ENCODE assay signal across 15 cellular contexts in the genomic region with DNA sequence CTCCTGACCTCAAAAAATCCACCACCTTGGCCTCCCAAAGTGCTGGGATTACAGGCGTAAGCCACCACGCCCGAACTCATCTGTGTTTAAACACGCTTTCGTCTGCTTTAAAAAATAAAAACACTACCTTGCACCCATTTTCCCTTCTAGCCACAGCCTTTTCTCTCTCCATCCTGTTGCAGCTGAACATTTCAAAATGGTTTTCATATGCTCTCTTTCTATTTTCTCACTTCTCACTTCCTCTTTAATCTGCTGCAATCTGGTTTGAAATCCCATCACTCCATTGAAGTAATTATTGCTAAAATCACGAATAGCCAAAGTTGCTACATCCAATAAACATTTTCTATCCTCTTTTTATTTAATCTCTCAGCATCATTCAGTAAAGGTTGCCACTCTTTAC.
DNase-seq lines count a peak whose midpoint lies in the region; ATAC-seq and TF ChIP-seq lines count a peak whose summit lies in the region.
"Had no signal": no experiment of that assay in that cellular context is flagged by ENCODE, and none has a peak within 500 bp of the region (broad histone marks: within the 10 kb centered on the region; RNA-seq: fewer than 3 reads in every experiment).

No MANE protein-coding gene starts in this region.

- H3K9me3 Mint-ChIP-seq in T-cell (no peaks in the 10 kb centered on the region), WTC11 (no peaks in the 10 kb centered on the region)
- H3K9me3 Mint-ChIP-seq in stimulated activated naive CD8-positive, alpha-beta T cell treated with anti-CD3 and anti-CD28 coated beads, Interleukin-15, amount 100 ng/mL, for 72 hours = no peaks in the 10 kb centered on the region
- H3K9me3 Mint-ChIP-seq: activated T-helper 2 cell treated with anti-CD3 and anti-CD28 coated beads, Interferon-gamma antibody, Interleukin-2, Interleukin-4, amounts not matched to agents 10 μg/mL and 5 μg/mL and 100 μg/mL, durations not matched to agents 14 hours and 24 hours and 36 hours had no signal

- peak; percentile 46 to 75 for DNase-seq in NOMO-1 (lab: John Stamatoyannopoulos, UW; ENCODE audit: unreplicated experiment in 2 of 2)
- no peak for DNase-seq in T-cell
- no peak for DNase-seq in stimulated activated naive CD8-positive, alpha-beta T cell treated with anti-CD3 and anti-CD28 coated beads, Interleukin-15, amount 100 ng/mL, for 72 hours
- DNase-seq in stimulated activated CD4-positive, alpha-beta T cell treated with anti-CD3 and anti-CD28 coated beads, Interleukin-1b, Interleukin-23, amount 100 ng/mL, for 48 hours = no peak
- DNase-seq in WTC11 (ENCODE audit: low spot score) = no peak
- DNase-seq: DMS53; NCI-H1417; NCI-H510A treated with DMSO at 0.1 percent for 48 hours; SK-N-SH; stimulated activated CD4-positive, alpha-beta T cell treated with anti-CD3 and anti-CD28 coated beads, Interleukin-2, amount 100 ng/mL, for 48 hours; stimulated activated naive CD4-positive, alpha-beta T cell treated with Interleukin-2 at 50 U/mL for 16 hours had no signal

- peaks cover 24 to 36% of the 10 kb centered on the region in 2 donors for H3K27me3 Mint-ChIP-seq in T-cell
- H3K27me3 Mint-ChIP-seq in stimulated activated naive CD8-positive, alpha-beta T cell treated with anti-CD3 and anti-CD28 coated beads, Interleukin-15, amount 100 ng/mL, for 72 hours = peaks cover 42% of the 10 kb centered on the region
- peaks cover 16% of the 10 kb centered on the region for H3K27me3 Mint-ChIP-seq in WTC11 (ENCODE audit: low read depth)

- H3K4me3 Mint-ChIP-seq in T-cell (no peak overlapping the region), WTC11 (no peak overlapping the region)
- H3K4me3 Mint-ChIP-seq in stimulated activated naive CD8-positive, alpha-beta T cell treated with anti-CD3 and anti-CD28 coated beads, Interleukin-15, amount 100 ng/mL, for 72 hours = no peak overlapping the region

- no peak for TF ChIP-seq CTCF in WTC11 (IDR thresholded peaks at IDR 0.05)

- ATAC-seq in GM18511 (IDR thresholded peaks at IDR 0.05; ENCODE audit: unreplicated experiment) (peak; percentile 64), GM21423 (IDR thresholded peaks at IDR 0.05; ENCODE audit: unreplicated experiment) (peak; percentile 56), HG02981 (IDR thresholded peaks at IDR 0.05; ENCODE audit: unreplicated experiment) (peak; percentile 59), T-cell (replicated peaks in 1 of 4) (no peak), WTC11 (no peak)
- no peak for ATAC-seq in stimulated activated naive CD8-positive, alpha-beta T cell treated with anti-CD3 and anti-CD28 coated beads, Interleukin-15, amount 100 ng/mL, for 72 hours

- H3K4me1 Mint-ChIP-seq in T-cell = peaks cover 4 to 6% (median 6%) of the 10 kb centered on the region in 3 donors
- peaks cover 6% of the 10 kb centered on the region for H3K4me1 Mint-ChIP-seq in stimulated activated naive CD8-positive, alpha-beta T cell treated with anti-CD3 and anti-CD28 coated beads, Interleukin-15, amount 100 ng/mL, for 72 hours
- peaks cover 4% of the 10 kb centered on the region; the same call in 1 of the 2 replicates for H3K4me1 Mint-ChIP-seq in WTC11

- H3K27ac Mint-ChIP-seq in T-cell (no peak overlapping the region), WTC11 (no peak overlapping the region)
- no peak overlapping the region for H3K27ac Mint-ChIP-seq in stimulated activated naive CD8-positive, alpha-beta T cell treated with anti-CD3 and anti-CD28 coated beads, Interleukin-15, amount 100 ng/mL, for 72 hours
- H3K27ac Mint-ChIP-seq: activated T-helper 2 cell treated with anti-CD3 and anti-CD28 coated beads, Interferon-gamma antibody, Interleukin-2, Interleukin-4, amounts not matched to agents 10 μg/mL and 5 μg/mL and 100 μg/mL, durations not matched to agents 14 hours and 24 hours and 36 hours had no signal

- CTCF ChIA-PET in T-cell (lab: Charles Lee) (no interaction called here), WTC11 (lab: Charles Lee) (no interaction called here)

- H3K36me3 Mint-ChIP-seq in T-cell = no peaks in the 10 kb centered on the region
- no peaks in the 10 kb centered on the region for H3K36me3 Mint-ChIP-seq in WTC11

- POLR2A ChIA-PET in T-cell (lab: Charles Lee) (no interaction called here), WTC11 (lab: Charles Lee) (no interaction called here)

TF ChIP-seq in WTC11, 78 proteins besides CTCF, POLR2A, EP300 and RAD21 (continues in another document):
- no peak for TF ChIP-seq TP53 (CRISPR knock-in tag; IDR thresholded peaks at IDR 0.05)
- TF ChIP-seq KAT7 (CRISPR knock-in tag; IDR thresholded peaks at IDR 0.05; ENCODE audit: borderline replicate concordance) = no peak
- no peak for TF ChIP-seq JUN (CRISPR knock-in tag; IDR thresholded peaks at IDR 0.05)
- TF ChIP-seq FOXP4 (CRISPR knock-in tag; IDR thresholded peaks at IDR 0.05) = no peak
- TF ChIP-seq, protein P1, sequence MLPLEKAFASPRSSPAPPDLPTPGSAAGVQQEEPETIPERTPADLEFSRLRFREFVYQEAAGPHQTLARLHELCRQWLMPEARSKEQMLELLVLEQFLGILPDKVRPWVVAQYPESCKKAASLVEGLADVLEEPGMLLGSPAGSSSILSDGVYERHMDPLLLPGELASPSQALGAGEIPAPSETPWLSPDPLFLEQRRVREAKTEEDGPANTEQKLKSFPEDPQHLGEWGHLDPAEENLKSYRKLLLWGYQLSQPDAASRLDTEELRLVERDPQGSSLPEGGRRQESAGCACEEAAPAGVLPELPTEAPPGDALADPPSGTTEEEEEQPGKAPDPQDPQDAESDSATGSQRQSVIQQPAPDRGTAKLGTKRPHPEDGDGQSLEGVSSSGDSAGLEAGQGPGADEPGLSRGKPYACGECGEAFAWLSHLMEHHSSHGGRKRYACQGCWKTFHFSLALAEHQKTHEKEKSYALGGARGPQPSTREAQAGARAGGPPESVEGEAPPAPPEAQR (CRISPR knock-in tag; IDR thresholded peaks at IDR 0.05) = no peak
- no peak for TF ChIP-seq PREB (CRISPR knock-in tag; IDR thresholded peaks at IDR 0.05; ENCODE audit: borderline replicate concordance)
- TF ChIP-seq, protein P2, sequence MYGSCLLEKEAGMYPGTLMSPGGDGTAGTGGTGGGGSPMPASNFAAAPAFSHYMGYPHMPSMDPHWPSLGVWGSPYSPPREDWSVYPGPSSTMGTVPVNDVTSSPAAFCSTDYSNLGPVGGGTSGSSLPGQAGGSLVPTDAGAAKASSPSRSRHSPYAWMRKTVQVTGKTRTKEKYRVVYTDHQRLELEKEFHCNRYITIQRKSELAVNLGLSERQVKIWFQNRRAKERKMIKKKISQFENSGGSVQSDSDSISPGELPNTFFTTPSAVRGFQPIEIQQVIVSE (CRISPR knock-in tag; IDR thresholded peaks at IDR 0.05; ENCODE audit: borderline replicate concordance) = no peak
- TF ChIP-seq CREB1 (CRISPR knock-in tag; IDR thresholded peaks at IDR 0.05) = no peak
- TF ChIP-seq ELF4 (CRISPR knock-in tag; IDR thresholded peaks at IDR 0.05; ENCODE audit: low read depth) = no peak
- TF ChIP-seq ZNF281 (CRISPR knock-in tag; IDR thresholded peaks at IDR 0.05) = no peak
- TF ChIP-seq EMX1 (CRISPR knock-in tag; IDR thresholded peaks at IDR 0.05) = no peak
- no peak for TF ChIP-seq ZNF121 (CRISPR knock-in tag; IDR thresholded peaks at IDR 0.05)

Comparison
In these comparisons a context has a peak if more than half of its experiments do, and no peak if none do; other contexts are left out.
1. ATAC-seq: peak in GM18511 (single experiment), GM21423 (single experiment) and HG02981 (single experiment); none in T-cell (0 of 4), stimulated activated naive CD8-positive, alpha-beta T cell treated with anti-CD3 and anti-CD28 coated beads, Interleukin-15, amount 100 ng/mL, for 72 hours (single experiment) and WTC11 (single experiment).
2. DNase-seq: peak in NOMO-1 (2 of 2); none in T-cell (0 of 34), stimulated activated naive CD8-positive, alpha-beta T cell treated with anti-CD3 and anti-CD28 coated beads, Interleukin-15, amount 100 ng/mL, for 72 hours (0 of 2), stimulated activated CD4-positive, alpha-beta T cell treated with anti-CD3 and anti-CD28 coated beads, Interleukin-1b, Interleukin-23, amount 100 ng/mL, for 48 hours (single experiment) and WTC11 (single experiment).